ENCODE assay signal across 1 cellular context in the genomic region with DNA sequence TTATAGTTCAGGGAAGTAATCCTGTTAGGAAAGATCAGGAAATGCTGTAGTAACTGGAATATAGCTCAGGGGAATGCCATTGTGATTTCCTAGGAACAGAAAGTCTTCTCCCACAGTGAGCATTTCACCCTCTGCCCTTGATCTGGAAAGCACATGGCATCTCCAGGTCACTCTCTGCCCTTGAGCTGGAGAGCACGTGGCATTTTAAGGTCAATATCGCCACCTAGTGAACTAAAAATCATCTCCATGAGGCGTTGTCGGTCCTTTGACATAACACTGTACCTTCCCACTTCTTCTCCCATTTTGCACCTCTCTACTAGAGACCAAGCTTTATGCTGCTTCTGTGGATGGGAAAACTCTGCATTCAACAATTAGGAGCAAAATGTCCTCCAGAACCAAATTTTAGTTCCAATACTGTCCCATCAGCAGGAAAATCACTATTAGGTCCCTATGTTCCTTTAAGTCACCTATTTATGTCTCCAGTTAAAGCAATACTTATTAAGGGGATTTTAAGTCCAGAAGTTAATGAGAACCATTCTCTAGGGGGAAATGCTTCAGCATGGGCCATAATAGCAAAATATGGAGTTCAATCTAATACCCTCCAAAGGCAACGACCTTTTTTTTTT.
A peak's percentile ranks its signal among the peaks of the same experiment; 100 is the strongest.
TF ChIP-seq lines count a peak whose summit lies in the region.

No MANE protein-coding gene starts in this region.

TF ChIP-seq in K562, 482 proteins besides CTCF, POLR2A, EP300 and RAD21 (continued from another document):
- no peak for TF ChIP-seq RFX7 (CRISPR knock-in tag; IDR thresholded peaks at IDR 0.05)
- no peak for TF ChIP-seq NEUROD1 (IDR thresholded peaks at IDR 0.05; ENCODE audit: borderline replicate concordance, low read depth, low read length, partially characterized antibody)
- TF ChIP-seq MBD1 (CRISPR knock-in tag; IDR thresholded peaks at IDR 0.05), result no peak
- no peak for TF ChIP-seq HDAC3 (IDR thresholded peaks at IDR 0.05; ENCODE audit: borderline replicate concordance, partially characterized antibody)
- no peak for TF ChIP-seq ZNF644 (tag; IDR thresholded peaks at IDR 0.05; ENCODE audit: low read depth)
- no peak for TF ChIP-seq HCFC1 (IDR thresholded peaks at IDR 0.05; ENCODE audit: low read depth, low read length)
- TF ChIP-seq U2AF2 (optimal IDR thresholded peaks at IDR 0.05; ENCODE audit: low read depth, low read length), result no peak
- TF ChIP-seq ZNF197 (CRISPR knock-in tag; IDR thresholded peaks at IDR 0.05; ENCODE audit: low read depth), result no peak
- no peak for TF ChIP-seq NELFE (IDR thresholded peaks at IDR 0.05; ENCODE audit: insufficient read depth, insufficient read length)
- TF ChIP-seq BCOR (IDR thresholded peaks at IDR 0.05), result no peak
- TF ChIP-seq POU5F1 (IDR thresholded peaks at IDR 0.05; ENCODE audit: borderline replicate concordance, low read depth, low read length, partially characterized antibody), result no peak
- TF ChIP-seq MCM3 (IDR thresholded peaks at IDR 0.05), result no peak
- TF ChIP-seq PPARD (CRISPR knock-in tag; IDR thresholded peaks at IDR 0.05), result no peak
- TF ChIP-seq CBFA2T2 (conservative IDR thresholded peaks at IDR 0.05), result no peak
- TF ChIP-seq ZNF316 (IDR thresholded peaks at IDR 0.05), result peak; percentile 50; the same call in 1 of the 2 replicates
- TF ChIP-seq FOXO4 (CRISPR knock-in tag; IDR thresholded peaks at IDR 0.05), result no peak
- TF ChIP-seq SMARCC2 (IDR thresholded peaks at IDR 0.05; ENCODE audit: low read depth), result no peak
- TF ChIP-seq ZSCAN32 (CRISPR knock-in tag; IDR thresholded peaks at IDR 0.05), result no peak
- no peak for TF ChIP-seq RBFOX2 (IDR thresholded peaks at IDR 0.05; ENCODE audit: low read depth, low read length)
- TF ChIP-seq ZNF224 (CRISPR knock-in tag; IDR thresholded peaks at IDR 0.05), result no peak
- TF ChIP-seq ZNF354B (CRISPR knock-in tag; IDR thresholded peaks at IDR 0.05), result no peak
- peak; percentile 66; the same call in 1 of the 2 replicates for TF ChIP-seq CBX5 (IDR thresholded peaks at IDR 0.05; ENCODE audit: borderline replicate concordance, low read depth)
- TF ChIP-seq HDAC2 (IDR thresholded peaks at IDR 0.05), result no peak
- TF ChIP-seq FOXA1 (IDR thresholded peaks at IDR 0.05; ENCODE audit: borderline replicate concordance), result no peak
- TF ChIP-seq MYBL2 (IDR thresholded peaks at IDR 0.05; ENCODE audit: low read depth), result no peak
- no peak for TF ChIP-seq MYBL2 (CRISPR knock-in tag; IDR thresholded peaks at IDR 0.05; ENCODE audit: borderline replicate concordance)
- TF ChIP-seq FOXK2 (conservative IDR thresholded peaks at IDR 0.05 in 1 of 2, IDR thresholded peaks at IDR 0.05 in 1 of 2; ENCODE audit: low read depth in 2 of 2), result no peak
- TF ChIP-seq ZNF431 (CRISPR knock-in tag; IDR thresholded peaks at IDR 0.05), result no peak
- TF ChIP-seq, protein P1, sequence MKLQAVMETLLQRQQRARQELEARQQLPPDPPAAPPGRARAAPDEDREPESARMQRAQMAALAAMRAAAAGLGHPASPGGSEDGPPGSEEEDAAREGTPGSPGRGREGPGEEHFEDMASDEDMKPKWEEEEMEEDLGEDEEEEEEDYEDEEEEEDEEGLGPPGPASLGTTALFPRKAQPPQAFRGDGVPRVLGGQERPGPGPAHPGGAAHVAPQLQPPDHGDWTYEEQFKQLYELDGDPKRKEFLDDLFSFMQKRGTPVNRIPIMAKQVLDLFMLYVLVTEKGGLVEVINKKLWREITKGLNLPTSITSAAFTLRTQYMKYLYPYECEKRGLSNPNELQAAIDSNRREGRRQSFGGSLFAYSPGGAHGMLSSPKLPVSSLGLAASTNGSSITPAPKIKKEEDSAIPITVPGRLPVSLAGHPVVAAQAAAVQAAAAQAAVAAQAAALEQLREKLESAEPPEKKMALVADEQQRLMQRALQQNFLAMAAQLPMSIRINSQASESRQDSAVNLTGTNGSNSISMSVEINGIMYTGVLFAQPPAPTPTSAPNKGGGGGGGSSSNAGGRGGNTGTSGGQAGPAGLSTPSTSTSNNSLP (IDR thresholded peaks at IDR 0.05; ENCODE audit: borderline replicate concordance, low read depth, low read length), result no peak
- TF ChIP-seq ZBED1 (IDR thresholded peaks at IDR 0.05), result no peak
- no peak for TF ChIP-seq SAFB (IDR thresholded peaks at IDR 0.05; ENCODE audit: borderline replicate concordance, low read depth, low read length)
- TF ChIP-seq ZBTB1 (CRISPR knock-in tag; IDR thresholded peaks at IDR 0.05; ENCODE audit: borderline replicate concordance, low read depth), result no peak
- TF ChIP-seq SAP30 (IDR thresholded peaks at IDR 0.05; ENCODE audit: borderline replicate concordance, insufficient read depth, low read depth, low read length, poor library complexity, severe bottlenecking), result no peak
- peak; percentile 24; the same call in 1 of the 2 replicates for TF ChIP-seq RAD51 (IDR thresholded peaks at IDR 0.05; ENCODE audit: borderline replicate concordance, low read depth)
- no peak for TF ChIP-seq RHOXF2B (CRISPR knock-in tag; conservative IDR thresholded peaks at IDR 0.05)
- no peak for TF ChIP-seq BMI1 (IDR thresholded peaks at IDR 0.05; ENCODE audit: low read length)
- no peak for TF ChIP-seq E2F3 (CRISPR knock-in tag; IDR thresholded peaks at IDR 0.05)
- no peak for TF ChIP-seq ZKSCAN3 (CRISPR knock-in tag; IDR thresholded peaks at IDR 0.05)
- TF ChIP-seq ZNF511 (CRISPR knock-in tag; IDR thresholded peaks at IDR 0.05), result 0 out of 2 replicates have a peak, but pooled peaks have one; percentile 35
- no peak for TF ChIP-seq THAP7 (CRISPR knock-in tag; IDR thresholded peaks at IDR 0.05)
- no peak for TF ChIP-seq AFF1 (IDR thresholded peaks at IDR 0.05; ENCODE audit: low read depth in 1 of 2, partially characterized antibody in 2 of 2)
- TF ChIP-seq TCF3 (CRISPR knock-in tag; IDR thresholded peaks at IDR 0.05), result no peak
- TF ChIP-seq NCOA6 (IDR thresholded peaks at IDR 0.05), result no peak
- TF ChIP-seq KLF1 (tag; IDR thresholded peaks at IDR 0.05), result no peak
